In genomic region chr15:25796395-25796794, GRCh38 we compare ENCODE assay signal across 15 cellular contexts.
DNase-seq lines count a peak whose midpoint lies in the region; ATAC-seq, FAIRE-seq and TF ChIP-seq lines count a peak whose summit lies in the region.
"Had no signal": no experiment of that assay in that cellular context is flagged by ENCODE, and none has a peak within 500 bp of the region (broad histone marks: within the 10 kb centered on the region; RNA-seq: fewer than 3 reads in every experiment).

No MANE protein-coding gene starts in this region.

- 77% methylated on average over 7 of the region's 7 CpGs for WGBS in suprapubic skin

- H3K4me3 ChIP-seq in H7 (ENCODE audit: insufficient read depth, low read depth, low read length) = no peak overlapping the region
- H3K4me3 ChIP-seq in kidney (ENCODE audit: low read length in 2 of 2) = no peak overlapping the region
- H3K4me3 ChIP-seq in suprapubic skin = no peak overlapping the region

- H3K9ac ChIP-seq in kidney (ENCODE audit: low read length in 2 of 2) = no peak overlapping the region

- peaks cover 14% of the 10 kb centered on the region for H3K36me3 Mint-ChIP-seq in chondrocyte (ENCODE audit: low read depth)
- H3K36me3 Mint-ChIP-seq in naive thymus-derived CD8-positive, alpha-beta T cell = peaks cover 0 to 1% (median 0%) of the 10 kb centered on the region in 3 donors

- no peak for TF ChIP-seq POLR2A in suprapubic skin (IDR thresholded peaks at IDR 0.05)
- TF ChIP-seq POLR2A in GM12891 (IDR thresholded peaks at IDR 0.05; ENCODE audit: low read depth, low read length) = no peak

- no peak for ATAC-seq in naive thymus-derived CD8-positive, alpha-beta T cell

- H3K36me3 ChIP-seq in H7 (replicated peaks; ENCODE audit: control insufficient read depth, insufficient read depth, low read length) (no peaks in the 10 kb centered on the region), kidney (ENCODE audit: control insufficient read depth in 1 of 2, insufficient read depth in 2 of 2, low read length in 2 of 2) (no peaks in the 10 kb centered on the region), suprapubic skin (no peaks in the 10 kb centered on the region)

- H3K4me3 Mint-ChIP-seq in chondrocyte (ENCODE audit: unreplicated experiment) = no peak overlapping the region
- peak overlapping the region in 2 of 10 donors; percentile 4 to 63 for H3K4me3 Mint-ChIP-seq in naive thymus-derived CD8-positive, alpha-beta T cell

- intact Hi-C loops in kidney (cut with DNase I) = no loop called here

- FAIRE-seq in kidney (lab: Jason Lieb, UNC) (no peak), GM12891 (lab: Jason Lieb, UNC) (no peak)

- no peaks in the 10 kb centered on the region for H3K9me3 ChIP-seq in kidney (ENCODE audit: control insufficient read depth in 1 of 2, low read length in 2 of 2)
- no peaks in the 10 kb centered on the region for H3K9me3 ChIP-seq in suprapubic skin

- TF ChIP-seq CTCF in chondrocyte (IDR thresholded peaks at IDR 0.05) = no peak
- TF ChIP-seq CTCF in kidney (IDR thresholded peaks at IDR 0.05; ENCODE audit: borderline replicate concordance, extremely low read depth, insufficient read depth) = no peak
- TF ChIP-seq CTCF in suprapubic skin (IDR thresholded peaks at IDR 0.05) = no peak

- no peak overlapping the region for H3K27ac ChIP-seq in kidney (ENCODE audit: low read depth in 2 of 2, low read length in 2 of 2)
- H3K27ac ChIP-seq in suprapubic skin = peak overlapping the region; percentile 86

- H3K4me1 Mint-ChIP-seq in chondrocyte (ENCODE audit: low read depth) = peaks cover 92% of the 10 kb centered on the region
- peaks cover 44 to 92% (median 72%) of the 10 kb centered on the region in 4 donors for H3K4me1 Mint-ChIP-seq in naive thymus-derived CD8-positive, alpha-beta T cell

- no peak for TF ChIP-seq EP300 in suprapubic skin (IDR thresholded peaks at IDR 0.05)

- H3K9me3 Mint-ChIP-seq in chondrocyte (ENCODE audit: low read depth) = no peaks in the 10 kb centered on the region
- H3K9me3 Mint-ChIP-seq in naive thymus-derived CD8-positive, alpha-beta T cell = no peaks in the 10 kb centered on the region
- H3K9me3 Mint-ChIP-seq: CD4-positive, alpha-beta T cell had no signal

- H3K27me3 Mint-ChIP-seq in chondrocyte (ENCODE audit: low read depth) = no peaks in the 10 kb centered on the region
- no peaks in the 10 kb centered on the region for H3K27me3 Mint-ChIP-seq in naive thymus-derived CD8-positive, alpha-beta T cell
- H3K27me3 Mint-ChIP-seq: CD4-positive, alpha-beta T cell had no signal

- H3K4me1 ChIP-seq in kidney (ENCODE audit: control insufficient read depth in 1 of 2, insufficient read depth in 1 of 2, low read depth in 1 of 2, low read length in 2 of 2) (peaks cover 0 to 2% of the 10 kb centered on the region in 2 donors), suprapubic skin (peaks cover 43% of the 10 kb centered on the region)

- peak overlapping the region; percentile 68 for H3K27ac Mint-ChIP-seq in chondrocyte (ENCODE audit: unreplicated experiment)
- H3K27ac Mint-ChIP-seq in naive thymus-derived CD8-positive, alpha-beta T cell = peak overlapping the region in 1 of 10 donors; percentile 37
- H3K27ac Mint-ChIP-seq: IgD-negative memory B cell had no signal

- POLR2A ChIA-PET in naive thymus-derived CD8-positive, alpha-beta T cell (lab: Charles Lee) = interaction anchor here (0.6 to 0.9 kb wide), 3 partner anchors 11 to 65 kb away, joined by 3 to 4 read pairs (median 3); no protein-coding TSS in a partner anchor

- DNase-seq in H7 (peak; percentile 25), chondrocyte (ENCODE audit: low spot score) (no peak), kidney (peak; percentile 35), suprapubic skin (ENCODE audit: low spot score in 2 of 2) (no peak), HuH-7 (ENCODE audit: low spot score) (no peak), GM12891 (ENCODE audit: insufficient read length, low spot score) (no peak)
- DNase-seq in naive thymus-derived CD8-positive, alpha-beta T cell = no peak
- DNase-seq: CD4-positive, alpha-beta T cell; EL; HCEC 1CT; Kasumi-1; NCI-H1105 treated with DMSO at 0.1 percent for 48 hours; NCI-H1694 treated with DMSO at 0.1 percent for 48 hours; NK-92 treated with Interleukin-12 subunit alpha and Interleukin-12 subunit beta, amount 100 ng/mL, for 24 hours had no signal

- H3K27me3 ChIP-seq in H7 (ENCODE audit: control insufficient read depth, insufficient read depth, low read length) = no peaks in the 10 kb centered on the region
- no peaks in the 10 kb centered on the region for H3K27me3 ChIP-seq in suprapubic skin

TF ChIP-seq in GM12891, 5 proteins besides CTCF, POLR2A, EP300 and RAD21:
- no peak for TF ChIP-seq SPI1 (IDR thresholded peaks at IDR 0.05; ENCODE audit: low read depth, low read length)
- TF ChIP-seq POLR2AphosphoS5 (IDR thresholded peaks at IDR 0.05; ENCODE audit: low read depth, low read length) = no peak
- TF ChIP-seq POU2F2 (IDR thresholded peaks at IDR 0.05; ENCODE audit: low read depth, low read length) = no peak
- no peak for TF ChIP-seq PAX5 (IDR thresholded peaks at IDR 0.05; ENCODE audit: insufficient read depth, low read length, severe bottlenecking)
- no peak for TF ChIP-seq TAF1 (IDR thresholded peaks at IDR 0.05; ENCODE audit: low read depth, low read length)
TF ChIP-seq in GM12891: peak in this region for 0.

Comparison
In these comparisons a context has a peak if more than half of its experiments do, and no peak if none do; other contexts are left out.
1. DNase-seq: peak in H7 (single experiment) and kidney (single experiment); none in chondrocyte (single experiment), suprapubic skin (0 of 2), HuH-7 (single experiment), naive thymus-derived CD8-positive, alpha-beta T cell (0 of 10) and GM12891 (single experiment).